1 cellular context compared by ENCODE assay signal in genomic region chr1:2188336-2188735, GRCh38.
TF ChIP-seq lines count a peak whose summit lies in the region.

No MANE protein-coding gene starts in this region.

TF ChIP-seq in IMR-90, 13 proteins besides CTCF, POLR2A, EP300 and RAD21:
- no peak for TF ChIP-seq MXI1 (IDR thresholded peaks at IDR 0.05; ENCODE audit: borderline replicate concordance, low read depth, low read length)
- no peak for TF ChIP-seq MAZ (IDR thresholded peaks at IDR 0.05; ENCODE audit: borderline replicate concordance, low read depth, low read length)
- no peak for TF ChIP-seq CHD1 (IDR thresholded peaks at IDR 0.05; ENCODE audit: low read depth, low read length)
- TF ChIP-seq USF2 (IDR thresholded peaks at IDR 0.05; ENCODE audit: low read depth, low read length) = no peak
- TF ChIP-seq FOS (IDR thresholded peaks at IDR 0.05; ENCODE audit: low read depth, low read length) = no peak
- TF ChIP-seq BHLHE40 (IDR thresholded peaks at IDR 0.05; ENCODE audit: low read depth, low read length) = no peak
- no peak for TF ChIP-seq RFX5 (IDR thresholded peaks at IDR 0.05; ENCODE audit: low read depth, low read length)
